1 cellular context compared by ENCODE assay signal in the genomic region with DNA sequence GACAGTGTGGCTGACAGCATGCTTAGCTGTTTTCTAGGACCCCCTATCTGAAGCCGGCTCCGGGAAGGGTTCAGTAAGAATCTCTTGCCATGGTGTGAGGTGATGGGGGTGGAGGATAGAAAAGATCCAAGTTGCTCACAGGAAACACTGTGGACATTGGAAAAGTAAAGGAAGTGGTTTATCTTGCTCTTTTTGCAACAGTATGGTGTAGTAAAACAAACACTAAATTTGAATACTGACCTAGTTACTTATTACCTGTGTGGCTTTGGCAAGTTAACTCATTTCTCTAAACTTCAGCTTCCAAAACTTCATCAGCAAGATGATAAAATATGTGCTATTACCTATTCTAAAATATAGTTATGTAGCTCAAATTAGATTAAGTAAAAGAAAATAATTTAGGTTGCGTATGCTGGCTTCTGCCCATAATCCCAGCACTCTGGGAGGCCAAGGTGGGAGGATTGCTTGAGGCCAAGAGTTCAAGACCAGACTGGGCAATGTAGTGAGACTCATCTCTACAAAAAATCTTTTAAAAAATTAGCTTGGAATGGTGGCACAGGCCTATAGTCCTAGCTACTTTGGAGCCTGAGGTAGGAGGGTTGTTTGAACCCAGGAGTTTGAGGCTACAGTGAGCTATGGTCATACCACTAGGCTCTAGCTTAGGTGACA.
A peak's percentile ranks its signal among the peaks of the same experiment; 100 is the strongest.
TF ChIP-seq lines count a peak whose summit lies in the region.

No MANE protein-coding gene starts in this region.

TF ChIP-seq in HepG2, 621 proteins besides CTCF, POLR2A, EP300 and RAD21:
- TF ChIP-seq KLF16 (CRISPR knock-in tag; IDR thresholded peaks at IDR 0.05): no peak
- TF ChIP-seq, protein P1, sequence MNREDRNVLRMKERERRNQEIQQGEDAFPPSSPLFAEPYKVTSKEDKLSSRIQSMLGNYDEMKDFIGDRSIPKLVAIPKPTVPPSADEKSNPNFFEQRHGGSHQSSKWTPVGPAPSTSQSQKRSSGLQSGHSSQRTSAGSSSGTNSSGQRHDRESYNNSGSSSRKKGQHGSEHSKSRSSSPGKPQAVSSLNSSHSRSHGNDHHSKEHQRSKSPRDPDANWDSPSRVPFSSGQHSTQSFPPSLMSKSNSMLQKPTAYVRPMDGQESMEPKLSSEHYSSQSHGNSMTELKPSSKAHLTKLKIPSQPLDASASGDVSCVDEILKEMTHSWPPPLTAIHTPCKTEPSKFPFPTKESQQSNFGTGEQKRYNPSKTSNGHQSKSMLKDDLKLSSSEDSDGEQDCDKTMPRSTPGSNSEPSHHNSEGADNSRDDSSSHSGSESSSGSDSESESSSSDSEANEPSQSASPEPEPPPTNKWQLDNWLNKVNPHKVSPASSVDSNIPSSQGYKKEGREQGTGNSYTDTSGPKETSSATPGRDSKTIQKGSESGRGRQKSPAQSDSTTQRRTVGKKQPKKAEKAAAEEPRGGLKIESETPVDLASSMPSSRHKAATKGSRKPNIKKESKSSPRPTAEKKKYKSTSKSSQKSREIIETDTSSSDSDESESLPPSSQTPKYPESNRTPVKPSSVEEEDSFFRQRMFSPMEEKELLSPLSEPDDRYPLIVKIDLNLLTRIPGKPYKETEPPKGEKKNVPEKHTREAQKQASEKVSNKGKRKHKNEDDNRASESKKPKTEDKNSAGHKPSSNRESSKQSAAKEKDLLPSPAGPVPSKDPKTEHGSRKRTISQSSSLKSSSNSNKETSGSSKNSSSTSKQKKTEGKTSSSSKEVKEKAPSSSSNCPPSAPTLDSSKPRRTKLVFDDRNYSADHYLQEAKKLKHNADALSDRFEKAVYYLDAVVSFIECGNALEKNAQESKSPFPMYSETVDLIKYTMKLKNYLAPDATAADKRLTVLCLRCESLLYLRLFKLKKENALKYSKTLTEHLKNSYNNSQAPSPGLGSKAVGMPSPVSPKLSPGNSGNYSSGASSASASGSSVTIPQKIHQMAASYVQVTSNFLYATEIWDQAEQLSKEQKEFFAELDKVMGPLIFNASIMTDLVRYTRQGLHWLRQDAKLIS (CRISPR knock-in tag; IDR thresholded peaks at IDR 0.05): no peak
- TF ChIP-seq TCF7L2 (IDR thresholded peaks at IDR 0.05; ENCODE audit: low read depth, low read length): no peak
- TF ChIP-seq, protein P2, sequence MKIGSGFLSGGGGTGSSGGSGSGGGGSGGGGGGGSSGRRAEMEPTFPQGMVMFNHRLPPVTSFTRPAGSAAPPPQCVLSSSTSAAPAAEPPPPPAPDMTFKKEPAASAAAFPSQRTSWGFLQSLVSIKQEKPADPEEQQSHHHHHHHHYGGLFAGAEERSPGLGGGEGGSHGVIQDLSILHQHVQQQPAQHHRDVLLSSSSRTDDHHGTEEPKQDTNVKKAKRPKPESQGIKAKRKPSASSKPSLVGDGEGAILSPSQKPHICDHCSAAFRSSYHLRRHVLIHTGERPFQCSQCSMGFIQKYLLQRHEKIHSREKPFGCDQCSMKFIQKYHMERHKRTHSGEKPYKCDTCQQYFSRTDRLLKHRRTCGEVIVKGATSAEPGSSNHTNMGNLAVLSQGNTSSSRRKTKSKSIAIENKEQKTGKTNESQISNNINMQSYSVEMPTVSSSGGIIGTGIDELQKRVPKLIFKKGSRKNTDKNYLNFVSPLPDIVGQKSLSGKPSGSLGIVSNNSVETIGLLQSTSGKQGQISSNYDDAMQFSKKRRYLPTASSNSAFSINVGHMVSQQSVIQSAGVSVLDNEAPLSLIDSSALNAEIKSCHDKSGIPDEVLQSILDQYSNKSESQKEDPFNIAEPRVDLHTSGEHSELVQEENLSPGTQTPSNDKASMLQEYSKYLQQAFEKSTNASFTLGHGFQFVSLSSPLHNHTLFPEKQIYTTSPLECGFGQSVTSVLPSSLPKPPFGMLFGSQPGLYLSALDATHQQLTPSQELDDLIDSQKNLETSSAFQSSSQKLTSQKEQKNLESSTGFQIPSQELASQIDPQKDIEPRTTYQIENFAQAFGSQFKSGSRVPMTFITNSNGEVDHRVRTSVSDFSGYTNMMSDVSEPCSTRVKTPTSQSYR (CRISPR knock-in tag; IDR thresholded peaks at IDR 0.05; ENCODE audit: borderline replicate concordance): no peak
- TF ChIP-seq ZNF335 (CRISPR knock-in tag; IDR thresholded peaks at IDR 0.05): no peak
- TF ChIP-seq ZNF121 (CRISPR knock-in tag; IDR thresholded peaks at IDR 0.05): peak; percentile 93
- TF ChIP-seq, protein P3, sequence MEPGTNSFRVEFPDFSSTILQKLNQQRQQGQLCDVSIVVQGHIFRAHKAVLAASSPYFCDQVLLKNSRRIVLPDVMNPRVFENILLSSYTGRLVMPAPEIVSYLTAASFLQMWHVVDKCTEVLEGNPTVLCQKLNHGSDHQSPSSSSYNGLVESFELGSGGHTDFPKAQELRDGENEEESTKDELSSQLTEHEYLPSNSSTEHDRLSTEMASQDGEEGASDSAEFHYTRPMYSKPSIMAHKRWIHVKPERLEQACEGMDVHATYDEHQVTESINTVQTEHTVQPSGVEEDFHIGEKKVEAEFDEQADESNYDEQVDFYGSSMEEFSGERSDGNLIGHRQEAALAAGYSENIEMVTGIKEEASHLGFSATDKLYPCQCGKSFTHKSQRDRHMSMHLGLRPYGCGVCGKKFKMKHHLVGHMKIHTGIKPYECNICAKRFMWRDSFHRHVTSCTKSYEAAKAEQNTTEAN (CRISPR knock-in tag; conservative IDR thresholded peaks at IDR 0.05): no peak
- TF ChIP-seq, protein P4, sequence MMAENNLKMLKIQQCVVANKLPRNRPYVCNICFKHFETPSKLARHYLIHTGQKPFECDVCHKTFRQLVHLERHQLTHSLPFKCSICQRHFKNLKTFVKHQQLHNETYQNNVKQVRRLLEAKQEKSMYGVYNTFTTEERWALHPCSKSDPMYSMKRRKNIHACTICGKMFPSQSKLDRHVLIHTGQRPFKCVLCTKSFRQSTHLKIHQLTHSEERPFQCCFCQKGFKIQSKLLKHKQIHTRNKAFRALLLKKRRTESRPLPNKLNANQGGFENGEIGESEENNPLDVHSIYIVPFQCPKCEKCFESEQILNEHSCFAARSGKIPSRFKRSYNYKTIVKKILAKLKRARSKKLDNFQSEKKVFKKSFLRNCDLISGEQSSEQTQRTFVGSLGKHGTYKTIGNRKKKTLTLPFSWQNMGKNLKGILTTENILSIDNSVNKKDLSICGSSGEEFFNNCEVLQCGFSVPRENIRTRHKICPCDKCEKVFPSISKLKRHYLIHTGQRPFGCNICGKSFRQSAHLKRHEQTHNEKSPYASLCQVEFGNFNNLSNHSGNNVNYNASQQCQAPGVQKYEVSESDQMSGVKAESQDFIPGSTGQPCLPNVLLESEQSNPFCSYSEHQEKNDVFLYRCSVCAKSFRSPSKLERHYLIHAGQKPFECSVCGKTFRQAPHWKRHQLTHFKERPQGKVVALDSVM (CRISPR knock-in tag; IDR thresholded peaks at IDR 0.05): peak; percentile 91
- no peak for TF ChIP-seq MTF1 (CRISPR knock-in tag; IDR thresholded peaks at IDR 0.05)
- TF ChIP-seq ELF1 (CRISPR knock-in tag; IDR thresholded peaks at IDR 0.05): no peak
- 0 out of 2 replicates have a peak, but pooled peaks have one; percentile 48 for TF ChIP-seq RCOR2 (CRISPR knock-in tag; IDR thresholded peaks at IDR 0.05)
- TF ChIP-seq ELF3 (CRISPR knock-in tag; IDR thresholded peaks at IDR 0.05): 0 out of 2 replicates have a peak, but pooled peaks have one; percentile 14
- TF ChIP-seq NFE2L2 (IDR thresholded peaks at IDR 0.05; ENCODE audit: low read length): no peak
- TF ChIP-seq, protein P5, sequence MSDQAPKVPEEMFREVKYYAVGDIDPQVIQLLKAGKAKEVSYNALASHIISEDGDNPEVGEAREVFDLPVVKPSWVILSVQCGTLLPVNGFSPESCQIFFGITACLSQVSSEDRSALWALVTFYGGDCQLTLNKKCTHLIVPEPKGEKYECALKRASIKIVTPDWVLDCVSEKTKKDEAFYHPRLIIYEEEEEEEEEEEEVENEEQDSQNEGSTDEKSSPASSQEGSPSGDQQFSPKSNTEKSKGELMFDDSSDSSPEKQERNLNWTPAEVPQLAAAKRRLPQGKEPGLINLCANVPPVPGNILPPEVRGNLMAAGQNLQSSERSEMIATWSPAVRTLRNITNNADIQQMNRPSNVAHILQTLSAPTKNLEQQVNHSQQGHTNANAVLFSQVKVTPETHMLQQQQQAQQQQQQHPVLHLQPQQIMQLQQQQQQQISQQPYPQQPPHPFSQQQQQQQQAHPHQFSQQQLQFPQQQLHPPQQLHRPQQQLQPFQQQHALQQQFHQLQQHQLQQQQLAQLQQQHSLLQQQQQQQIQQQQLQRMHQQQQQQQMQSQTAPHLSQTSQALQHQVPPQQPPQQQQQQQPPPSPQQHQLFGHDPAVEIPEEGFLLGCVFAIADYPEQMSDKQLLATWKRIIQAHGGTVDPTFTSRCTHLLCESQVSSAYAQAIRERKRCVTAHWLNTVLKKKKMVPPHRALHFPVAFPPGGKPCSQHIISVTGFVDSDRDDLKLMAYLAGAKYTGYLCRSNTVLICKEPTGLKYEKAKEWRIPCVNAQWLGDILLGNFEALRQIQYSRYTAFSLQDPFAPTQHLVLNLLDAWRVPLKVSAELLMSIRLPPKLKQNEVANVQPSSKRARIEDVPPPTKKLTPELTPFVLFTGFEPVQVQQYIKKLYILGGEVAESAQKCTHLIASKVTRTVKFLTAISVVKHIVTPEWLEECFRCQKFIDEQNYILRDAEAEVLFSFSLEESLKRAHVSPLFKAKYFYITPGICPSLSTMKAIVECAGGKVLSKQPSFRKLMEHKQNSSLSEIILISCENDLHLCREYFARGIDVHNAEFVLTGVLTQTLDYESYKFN (CRISPR knock-in tag; conservative IDR thresholded peaks at IDR 0.05): peak; percentile 44
- TF ChIP-seq MXI1 (IDR thresholded peaks at IDR 0.05; ENCODE audit: borderline replicate concordance, low read depth, low read length): no peak
- no peak for TF ChIP-seq KMT2B (CRISPR knock-in tag; IDR thresholded peaks at IDR 0.05)
